Comparison of ENCODE assay signal across 13 cellular contexts in the genomic region with DNA sequence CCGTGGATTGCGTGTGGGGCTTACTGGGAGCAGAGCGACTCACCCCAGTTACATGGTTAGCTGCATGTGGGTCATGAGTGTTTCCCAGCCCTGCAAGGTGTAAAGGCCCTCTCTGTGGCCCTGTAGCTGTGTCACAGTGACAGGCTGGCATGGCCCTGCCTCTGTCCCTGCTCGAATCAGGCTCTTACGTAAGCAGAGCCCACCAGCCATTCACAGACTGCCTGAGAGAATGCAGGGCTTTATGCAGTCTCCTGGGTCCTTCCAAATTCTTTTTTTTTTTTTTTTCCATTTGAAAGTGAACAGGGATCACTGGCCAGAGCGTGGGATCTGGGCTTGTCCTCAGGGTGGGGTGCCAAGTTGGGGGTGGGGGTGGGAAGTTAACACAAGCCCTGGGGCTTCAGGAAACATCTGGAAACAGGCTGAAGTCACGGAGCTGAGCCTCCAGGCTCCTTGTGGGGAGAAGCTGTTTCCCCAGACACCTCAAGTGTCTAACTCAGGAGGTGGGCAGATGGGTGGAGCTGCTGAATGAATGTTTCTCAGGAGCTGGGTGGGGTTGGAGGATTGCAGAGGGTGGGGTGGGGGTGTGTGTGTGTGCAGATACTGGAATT. TPM values are rescaled to one million over a fixed set of nuclear protein-coding genes. Genes with fewer than 3 reads are reported as not detected.
DNase-seq lines count a peak whose midpoint lies in the region; ATAC-seq and TF ChIP-seq lines count a peak whose summit lies in the region.
"Had no signal": no experiment of that assay in that cellular context is flagged by ENCODE, and none has a peak within 500 bp of the region (broad histone marks: within the 10 kb centered on the region; RNA-seq: fewer than 3 reads in every experiment).

No MANE protein-coding gene starts in this region.

- peak overlapping the region; percentile 31; the same call in 1 of the 2 replicates for H3K27ac ChIP-seq in GM23248
- H3K27ac ChIP-seq in RWPE1: peak overlapping the region; percentile 94
- no peak overlapping the region for H3K27ac ChIP-seq in spleen

- peaks cover 6% of the 10 kb centered on the region; the same call in 1 of the 2 replicates for H3K79me2 ChIP-seq in GM23248 (ENCODE audit: insufficient read depth)

- 0 out of 2 replicates have a peak overlapping the region, but pooled peaks have one; percentile 7 for H3K9ac ChIP-seq in GM23248

- H3K9me2 ChIP-seq in GM23248 (ENCODE audit: insufficient read depth): no peaks in the 10 kb centered on the region

- DNase-seq in GM23248 (peak; percentile 77), RWPE1 (ENCODE audit: low spot score) (peak; percentile 81), fibroblast of pulmonary artery (ENCODE audit: low read depth) (peak; percentile 30), progenitor cell of endocrine pancreas (ENCODE audit: low spot score, unreplicated experiment) (no peak), NCI-H2227 treated with DMSO at 0.1 percent for 48 hours (lab: John Stamatoyannopoulos, UW) (no peak), NCI-H1092 (lab: John Stamatoyannopoulos, UW) (no peak), spleen (no peak)
- DNase-seq: activated CD4-positive, alpha-beta T cell treated with anti-CD3 and anti-CD28 coated beads for 1 hour had no signal

- no peaks in the 10 kb centered on the region for H4K20me1 ChIP-seq in GM23248 (ENCODE audit: insufficient read depth)

- peaks cover 21% of the 10 kb centered on the region for H3K4me1 Mint-ChIP-seq in progenitor cell of endocrine pancreas (ENCODE audit: low read depth)

- H3K27ac Mint-ChIP-seq in progenitor cell of endocrine pancreas: peak overlapping the region; percentile 56
- H3K27ac Mint-ChIP-seq: activated naive CD8-positive, alpha-beta T cell had no signal

- no peak overlapping the region for H2AFZ ChIP-seq in GM23248

- no peak overlapping the region for H3K4me3 Mint-ChIP-seq in progenitor cell of endocrine pancreas (ENCODE audit: low read depth)
- H3K4me3 Mint-ChIP-seq: activated naive CD8-positive, alpha-beta T cell had no signal

- H3K4me3 ChIP-seq in GM23248 (no peak overlapping the region), fibroblast of pulmonary artery (replicated peaks; ENCODE audit: low read depth, low read length) (no peak overlapping the region), spleen (no peak overlapping the region)

- no peak overlapping the region for H3K4me2 ChIP-seq in GM23248 (ENCODE audit: unreplicated experiment)

- CTCF ChIA-PET in RWPE1 (lab: Yijun Ruan, JAX): interaction anchor here (1.0 kb wide), 1 partner anchor 9 kb away, joined by 3 read pairs; no protein-coding TSS in a partner anchor

- H3K4me1 ChIP-seq in GM23248 (ENCODE audit: insufficient read depth) (no peaks in the 10 kb centered on the region), spleen (peaks cover 0 to 33% (median 2%) of the 10 kb centered on the region in 6 donors)

- no peak for TF ChIP-seq CTCF in RWPE1 (conservative IDR thresholded peaks at IDR 0.05; ENCODE audit: low read depth)
- TF ChIP-seq CTCF in fibroblast of pulmonary artery (IDR thresholded peaks at IDR 0.05; ENCODE audit: low read length, missing control alignments): no peak
- no peak for TF ChIP-seq CTCF in progenitor cell of endocrine pancreas (IDR thresholded peaks at IDR 0.05; ENCODE audit: unreplicated experiment)
- TF ChIP-seq CTCF in spleen (IDR thresholded peaks at IDR 0.05 in 8 of 11, conservative IDR thresholded peaks at IDR 0.05 in 3 of 11): no peak

- no peak for ATAC-seq in GM19395 (IDR thresholded peaks at IDR 0.05; ENCODE audit: unreplicated experiment)

- 49 to 56% methylated on average over 6 to 7 of the region's 7 CpGs for WGBS in GM23248 (ENCODE audit: low coverage in 1 of 2, low lambda C conversion rate in 2 of 2, missing lambda C conversion rate in 2 of 2), 2 experiments
- WGBS in spleen, 5 donors: 41 to 65% (median 47%) methylated on average over 7 of the region's 7 CpGs

- H3K27me3 ChIP-seq in GM23248 (replicated peaks; ENCODE audit: insufficient read depth): no peaks in the 10 kb centered on the region
- no peaks in the 10 kb centered on the region for H3K27me3 ChIP-seq in spleen (replicated peaks in 1 of 7)

- no peaks in the 10 kb centered on the region for H3K9me3 ChIP-seq in GM23248 (ENCODE audit: low read depth)
- no peaks in the 10 kb centered on the region for H3K9me3 ChIP-seq in spleen

- intact Hi-C loops in spleen (cut with DNase I; ENCODE audit: low total_unique reads): no loop called here

- no peaks in the 10 kb centered on the region for H3K9me3 Mint-ChIP-seq in progenitor cell of endocrine pancreas (ENCODE audit: low read depth)

- POLR2A ChIA-PET in RWPE1 (lab: Yijun Ruan, JAX; ENCODE audit: low non-redundant PET): interaction anchor here (0.7 to 1.1 kb wide), 2 partner anchors 25 to 114 kb away, joined by 3 to 5 read pairs; partner anchors contain the start of gene DNAJB1

- in situ Hi-C loops in GM23248 (cut with MboI): no loop called here

- H3F3A ChIP-seq in GM23248 (ENCODE audit: insufficient read depth): no peaks in the 10 kb centered on the region

- peaks cover 2% of the 10 kb centered on the region for H3K36me3 Mint-ChIP-seq in progenitor cell of endocrine pancreas (ENCODE audit: insufficient read depth)
- H3K36me3 Mint-ChIP-seq: activated naive CD8-positive, alpha-beta T cell had no signal

- no peaks in the 10 kb centered on the region for H3K27me3 Mint-ChIP-seq in progenitor cell of endocrine pancreas
- H3K27me3 Mint-ChIP-seq: activated naive CD8-positive, alpha-beta T cell had no signal

- no peaks in the 10 kb centered on the region for H3K36me3 ChIP-seq in GM23248 (ENCODE audit: low read depth)
- H3K36me3 ChIP-seq in spleen: peaks cover 0 to 51% (median 4%) of the 10 kb centered on the region in 6 donors

- no peak for TF ChIP-seq POLR2A in spleen (IDR thresholded peaks at IDR 0.05)

RNA-seq across cellular contexts. Expression of gene TECR, which starts 13.4 kb away (rescaled TPM):
- total RNA-seq in GM23248 (2014; rRNA removed; shearing (Covaris generic)): 38.8 and 40.1 TPM in 2 replicates
- polyA plus RNA-seq in GM23248 (2016; fragmentation: Nextera tagmentation; extraction: Ambion mirVana) (129 and 132 TPM in 2 replicates), spleen (10 to 100 TPM; 75.8 to 89.0 (median 76.6) TPM)
- total RNA-seq in progenitor cell of endocrine pancreas (170 and 186 TPM in 2 replicates), spleen (10 to 100 TPM; 51.6 to 92.2 (median 60.9) TPM)

RNA-seq across cellular contexts. Expression of gene DNAJB1, which starts 24.6 kb away (rescaled TPM):
- total RNA-seq in GM23248 (2014; rRNA removed; shearing (Covaris generic)): 82.5 and 101 TPM in 2 replicates
- polyA plus RNA-seq in GM23248 (2016; fragmentation: Nextera tagmentation; extraction: Ambion mirVana) (124 and 127 TPM in 2 replicates), spleen (10 to 100 TPM; 12.6 to 29.4 (median 19.7) TPM)
- total RNA-seq in progenitor cell of endocrine pancreas (94.7 and 97.0 TPM in 2 replicates), spleen (100 to 1,000 TPM in 1 of 7 donors, 10 to 100 TPM in 6; 33.9 to 157 (median 43.0) TPM)

RNA-seq across cellular contexts. Expression of gene NDUFB7, which starts 29.0 kb away (rescaled TPM):
- 186 and 244 TPM in 2 replicates for total RNA-seq in GM23248 (2014; rRNA removed; shearing (Covaris generic))
- polyA plus RNA-seq in GM23248 (2016; fragmentation: Nextera tagmentation; extraction: Ambion mirVana): 316 and 336 TPM in 2 replicates
- 117 and 120 TPM in 2 replicates for total RNA-seq in progenitor cell of endocrine pancreas
- total RNA-seq in spleen: 100 to 1,000 TPM in 3 of 7 donors, 10 to 100 TPM in 4; 77.2 to 185 (median 92.3) TPM
- 100 to 1,000 TPM; 283 to 374 (median 336) TPM for polyA plus RNA-seq in spleen

RNA-seq across cellular contexts. Expression of gene CLEC17A, which starts 40.1 kb away (rescaled TPM):
- not detected in 2 replicates for total RNA-seq in GM23248 (2014; rRNA removed; shearing (Covaris generic))
- polyA plus RNA-seq in GM23248 (2016; fragmentation: Nextera tagmentation; extraction: Ambion mirVana) (not detected in 2 replicates), spleen (10 to 100 TPM; 20.1 to 47.6 (median 23.3) TPM)
- total RNA-seq in progenitor cell of endocrine pancreas (not detected in 2 replicates), spleen (10 to 100 TPM; 17.9 to 40.1 (median 23.6) TPM)
- total RNA-seq: epithelial cell of proximal tubule, LHCN-M2, subcutaneous adipose tissue had no signal

RNA-seq across cellular contexts. Expression of gene GIPC1, which starts 46.9 kb away (rescaled TPM):
- 143 and 173 TPM in 2 replicates for total RNA-seq in GM23248 (2014; rRNA removed; shearing (Covaris generic))
- polyA plus RNA-seq in GM23248 (2016; fragmentation: Nextera tagmentation; extraction: Ambion mirVana) (106 and 112 TPM in 2 replicates), spleen (10 to 100 TPM; 30.0 to 58.1 (median 31.3) TPM)
- total RNA-seq in progenitor cell of endocrine pancreas (66.5 and 77.4 TPM in 2 replicates), spleen (10 to 100 TPM; 17.1 to 40.4 (median 21.7) TPM)

Comparison
In these comparisons a context has a peak if more than half of its experiments do, and no peak if none do; other contexts are left out.
1. DNase-seq: peak in GM23248 (single experiment), RWPE1 (single experiment) and fibroblast of pulmonary artery (single experiment); none in progenitor cell of endocrine pancreas (single experiment), NCI-H2227 treated with DMSO at 0.1 percent for 48 hours (single experiment), NCI-H1092 (single experiment) and spleen (single experiment).
2. H3K27ac ChIP-seq: peak in GM23248 (single experiment) and RWPE1 (single experiment); none in spleen (0 of 8).